In the genomic region with DNA sequence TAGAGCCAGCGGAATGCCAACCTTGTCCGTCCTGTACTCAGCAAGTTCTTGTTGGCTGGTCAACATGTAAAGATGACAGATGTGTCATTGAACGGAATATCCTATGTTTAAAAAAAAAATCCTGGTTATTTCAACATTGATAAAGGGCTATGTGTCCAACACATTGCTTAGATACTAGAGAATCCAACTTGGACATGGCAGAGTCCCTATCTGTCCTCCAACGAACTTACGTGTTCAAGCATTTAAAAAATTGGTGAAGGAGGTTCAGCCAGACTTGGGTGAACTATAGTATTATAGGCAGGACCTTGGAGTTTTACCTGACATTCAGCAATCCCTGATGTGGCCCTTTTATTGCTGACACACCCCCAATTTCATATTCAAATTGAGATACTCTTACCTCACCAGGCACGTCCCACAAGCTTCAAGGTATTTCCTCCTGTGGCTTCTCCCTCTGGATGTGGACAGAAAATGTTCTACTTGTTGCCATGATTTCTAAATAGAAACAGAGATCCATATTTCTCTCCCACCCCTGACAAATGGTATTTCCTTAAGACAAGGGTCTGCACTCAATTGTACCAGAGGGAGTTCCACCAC, we compare ENCODE assay signal across 18 cellular contexts.
A peak's percentile ranks its signal among the peaks of the same experiment; 100 is the strongest.
DNase-seq lines count a peak whose midpoint lies in the region; ATAC-seq, FAIRE-seq and TF ChIP-seq lines count a peak whose summit lies in the region.
"Had no signal": no experiment of that assay in that cellular context is flagged by ENCODE, and none has a peak within 500 bp of the region (broad histone marks: within the 10 kb centered on the region; RNA-seq: fewer than 3 reads in every experiment).

No MANE protein-coding gene starts in this region.

- H3K27ac ChIP-seq in heart right ventricle, result peak overlapping the region in 8 of 10 donors; percentile 24 to 77 (median 66)
- H3K27ac ChIP-seq in right atrium auricular region, result peak overlapping the region in 1 of 2 donors; percentile 55
- H3K27ac ChIP-seq in psoas muscle, result peak overlapping the region; percentile 51
- H3K27ac ChIP-seq: BLaER1 had no signal

- ATAC-seq in heart right ventricle (peak in 1 of 8 donors; percentile 48), left lobe of liver (peak; percentile 32), psoas muscle (peak in 3 of 4 donors; percentile 32 to 42 (median 37))
- ATAC-seq: GM23338 had no signal

- intact Hi-C loops in heart right ventricle (cut with DNase I) (no loop called here), psoas muscle (cut with DNase I) (no loop called here)

- DNase-seq in heart right ventricle, result no peak
- DNase-seq in right atrium auricular region (ENCODE audit: low spot score), result no peak
- no peak for DNase-seq in left lobe of liver (ENCODE audit: low spot score)
- no peak for DNase-seq in psoas muscle
- DNase-seq in activated gamma-delta T cell (lab: John Stamatoyannopoulos, UW), result no peak
- no peak for DNase-seq in SHP77 treated with DMSO at 0.1 percent for 48 hours (lab: John Stamatoyannopoulos, UW)
- no peak for DNase-seq in NCI-H510A (lab: John Stamatoyannopoulos, UW)
- DNase-seq: CD8-positive, alpha-beta memory T cell; DMS79 treated with DMSO at 0.1 percent for 48 hours; KBM-7; NCI-H1048; NCI-H1436 treated with DMSO at 0.1 percent for 48 hours; NCI-H2081; NCI-H524 had no signal

- H3K4me3 ChIP-seq in heart right ventricle, result peak overlapping the region in 1 of 10 donors; percentile 0
- no peak overlapping the region for H3K4me3 ChIP-seq in right atrium auricular region
- H3K4me3 ChIP-seq in psoas muscle, result no peak overlapping the region
- H3K4me3 ChIP-seq: BLaER1, GM23338 had no signal

- TF ChIP-seq CTCF in heart right ventricle (IDR thresholded peaks at IDR 0.05), result no peak
- no peak for TF ChIP-seq CTCF in right atrium auricular region (IDR thresholded peaks at IDR 0.05)
- TF ChIP-seq CTCF in psoas muscle (IDR thresholded peaks at IDR 0.05), result no peak

- peaks cover 0 to 38% (median 7%) of the 10 kb centered on the region in 9 donors for H3K4me1 ChIP-seq in heart right ventricle
- peaks cover 0 to 7% of the 10 kb centered on the region in 2 donors for H3K4me1 ChIP-seq in right atrium auricular region
- peaks cover 5% of the 10 kb centered on the region for H3K4me1 ChIP-seq in psoas muscle
- H3K4me1 ChIP-seq: BLaER1 had no signal

- H3K27me3 ChIP-seq in heart right ventricle, result no peaks in the 10 kb centered on the region
- H3K27me3 ChIP-seq in right atrium auricular region, result no peaks in the 10 kb centered on the region
- H3K27me3 ChIP-seq in psoas muscle (ENCODE audit: insufficient read depth in 3 of 3, low read length in 2 of 3), result no peaks in the 10 kb centered on the region
- H3K27me3 ChIP-seq: BLaER1 had no signal

- no peaks in the 10 kb centered on the region for H3K9me3 ChIP-seq in heart right ventricle
- no peaks in the 10 kb centered on the region for H3K9me3 ChIP-seq in right atrium auricular region
- no peaks in the 10 kb centered on the region for H3K9me3 ChIP-seq in psoas muscle
- H3K9me3 ChIP-seq: BLaER1 had no signal

- H3K36me3 ChIP-seq in heart right ventricle, result peaks cover 0 to 83% (median 11%) of the 10 kb centered on the region in 9 donors
- H3K36me3 ChIP-seq in right atrium auricular region, result peaks cover 23% of the 10 kb centered on the region
- peaks cover 0 to 50% of the 10 kb centered on the region in 2 donors for H3K36me3 ChIP-seq in psoas muscle (ENCODE audit: insufficient read depth in 1 of 2, low read depth in 1 of 2)
- H3K36me3 ChIP-seq: BLaER1 had no signal

- WGBS in heart right ventricle, 2 donors, result 57 to 79% methylated on average over 6 of the region's 6 CpGs
- 82 to 90% (median 90%) methylated on average over 6 of the region's 6 CpGs for WGBS in psoas muscle, 3 donors

- FAIRE-seq in colon (lab: Jason Lieb, UNC), result peak; percentile 43
- FAIRE-seq: D721Med had no signal
